ENCODE assay signal across 18 cellular contexts in genomic region chr18:46338213-46338612, GRCh38.
DNase-seq lines count a peak whose midpoint lies in the region; ATAC-seq and TF ChIP-seq lines count a peak whose summit lies in the region.
"Had no signal": no experiment of that assay in that cellular context is flagged by ENCODE, and none has a peak within 500 bp of the region (broad histone marks: within the 10 kb centered on the region; RNA-seq: fewer than 3 reads in every experiment).

No MANE protein-coding gene starts in this region.

- H3K9ac ChIP-seq in neural cell (ENCODE audit: low read length) = peak overlapping the region; percentile 97

- no peak for ATAC-seq in HG02571 (IDR thresholded peaks at IDR 0.05; ENCODE audit: unreplicated experiment)

- DNase-seq in COR-L47 (lab: John Stamatoyannopoulos, UW) = peak; percentile 39
- DNase-seq in NCI-H1092 (lab: John Stamatoyannopoulos, UW) = peak; percentile 70
- DNase-seq in SK-N-DZ (ENCODE audit: low spot score) = peak; percentile 76
- no peak for DNase-seq in glomerular visceral epithelial cell (ENCODE audit: extremely low spot score)
- no peak for DNase-seq in brain microvascular endothelial cell
- DNase-seq in NCI-H2196 treated with DMSO at 0.1 percent for 48 hours (lab: John Stamatoyannopoulos, UW; ENCODE audit: unreplicated experiment) = no peak
- DNase-seq: activated CD4-positive, alpha-beta T cell treated with anti-CD3 and anti-CD28 coated beads for 1 hour; effector memory CD4-positive, alpha-beta T cell; NCI-H1048; RPMI8226; stimulated activated CD4-positive, alpha-beta T cell treated with anti-CD3 and anti-CD28 coated beads, Interleukin-4, amount 100 ng/mL, for 4 hours; T-helper 17 cell; trophoblast cell had no signal

- H3K4me3 ChIP-seq in neural cell (ENCODE audit: low read length) (peak overlapping the region; percentile 72), brain microvascular endothelial cell (ENCODE audit: low read depth, low read length) (no peak overlapping the region)
- H3K4me3 ChIP-seq: HAP-1, lung had no signal

- no peaks in the 10 kb centered on the region for H3K9me3 ChIP-seq in neural cell (ENCODE audit: low read length)
- H3K9me3 ChIP-seq: HAP-1, neutrophil had no signal

- H2AFZ ChIP-seq in neural cell (ENCODE audit: low read depth, low read length) = no peak overlapping the region

- in situ Hi-C loops in brain microvascular endothelial cell (cut with HindIII; ENCODE audit: low pct_ligation_motif_present, low sequenced_read_pairs) = no loop called here

- H3F3A ChIP-seq in neural cell (ENCODE audit: insufficient read depth, low read length, poor library complexity, severe bottlenecking) = peaks cover 11% of the 10 kb centered on the region

- peaks cover 9% of the 10 kb centered on the region for H4K20me1 ChIP-seq in neural cell (ENCODE audit: insufficient read depth)

- H3K9me2 ChIP-seq in neural cell (ENCODE audit: insufficient read depth, low read length) = no peaks in the 10 kb centered on the region

- no peak for TF ChIP-seq EP300 in neural cell (conservative IDR thresholded peaks at IDR 0.05; ENCODE audit: poor library complexity, severe bottlenecking)

- H3K27me3 ChIP-seq in neural cell (ENCODE audit: insufficient read depth, low read depth, low read length) (no peaks in the 10 kb centered on the region), brain microvascular endothelial cell (replicated peaks) (peaks cover 29% of the 10 kb centered on the region)

- TF ChIP-seq CTCF in neural cell (IDR thresholded peaks at IDR 0.05; ENCODE audit: poor library complexity, severe bottlenecking) = peak; percentile 38
- TF ChIP-seq CTCF in brain microvascular endothelial cell (IDR thresholded peaks at IDR 0.05; ENCODE audit: low read depth, low read length, missing control alignments) = no peak

- H3K27ac ChIP-seq in neural cell (ENCODE audit: low read length) = peak overlapping the region; percentile 98
- no peak overlapping the region for H3K27ac ChIP-seq in brain microvascular endothelial cell
- H3K27ac ChIP-seq: neutrophil had no signal

- peaks cover 92% of the 10 kb centered on the region for H3K79me2 ChIP-seq in neural cell (replicated peaks; ENCODE audit: insufficient read depth, low read length)

- no peak for TF ChIP-seq RAD21 in neural cell (conservative IDR thresholded peaks at IDR 0.05)

- H3K4me2 ChIP-seq in neural cell (ENCODE audit: low read length) = peak overlapping the region; percentile 99

- peaks cover 8% of the 10 kb centered on the region for H3K36me3 ChIP-seq in neural cell (ENCODE audit: insufficient read depth, low read length)
- no peaks in the 10 kb centered on the region for H3K36me3 ChIP-seq in brain microvascular endothelial cell (replicated peaks)
- H3K36me3 ChIP-seq: HAP-1, neutrophil had no signal

TF ChIP-seq in neural cell, 6 proteins besides CTCF, POLR2A, EP300 and RAD21:
- TF ChIP-seq MXI1 (conservative IDR thresholded peaks at IDR 0.05; ENCODE audit: poor library complexity, severe bottlenecking) = no peak
- no peak for TF ChIP-seq TAF1 (IDR thresholded peaks at IDR 0.05; ENCODE audit: low read depth)
- peak; percentile 16 for TF ChIP-seq SMC3 (conservative IDR thresholded peaks at IDR 0.05; ENCODE audit: poor library complexity)
- TF ChIP-seq POLR2AphosphoS5 (IDR thresholded peaks at IDR 0.05) = peak; percentile 48
- no peak for TF ChIP-seq REST (IDR thresholded peaks at IDR 0.05; ENCODE audit: borderline replicate concordance)

Comparison
In these comparisons a context has a peak if more than half of its experiments do, and no peak if none do; other contexts are left out.
1. DNase-seq: peak in COR-L47 (single experiment), NCI-H1092 (single experiment) and SK-N-DZ (single experiment); none in glomerular visceral epithelial cell (single experiment), brain microvascular endothelial cell (single experiment) and NCI-H2196 treated with DMSO at 0.1 percent for 48 hours (single experiment).